ENCODE assay signal across 8 cellular contexts in the genomic region with DNA sequence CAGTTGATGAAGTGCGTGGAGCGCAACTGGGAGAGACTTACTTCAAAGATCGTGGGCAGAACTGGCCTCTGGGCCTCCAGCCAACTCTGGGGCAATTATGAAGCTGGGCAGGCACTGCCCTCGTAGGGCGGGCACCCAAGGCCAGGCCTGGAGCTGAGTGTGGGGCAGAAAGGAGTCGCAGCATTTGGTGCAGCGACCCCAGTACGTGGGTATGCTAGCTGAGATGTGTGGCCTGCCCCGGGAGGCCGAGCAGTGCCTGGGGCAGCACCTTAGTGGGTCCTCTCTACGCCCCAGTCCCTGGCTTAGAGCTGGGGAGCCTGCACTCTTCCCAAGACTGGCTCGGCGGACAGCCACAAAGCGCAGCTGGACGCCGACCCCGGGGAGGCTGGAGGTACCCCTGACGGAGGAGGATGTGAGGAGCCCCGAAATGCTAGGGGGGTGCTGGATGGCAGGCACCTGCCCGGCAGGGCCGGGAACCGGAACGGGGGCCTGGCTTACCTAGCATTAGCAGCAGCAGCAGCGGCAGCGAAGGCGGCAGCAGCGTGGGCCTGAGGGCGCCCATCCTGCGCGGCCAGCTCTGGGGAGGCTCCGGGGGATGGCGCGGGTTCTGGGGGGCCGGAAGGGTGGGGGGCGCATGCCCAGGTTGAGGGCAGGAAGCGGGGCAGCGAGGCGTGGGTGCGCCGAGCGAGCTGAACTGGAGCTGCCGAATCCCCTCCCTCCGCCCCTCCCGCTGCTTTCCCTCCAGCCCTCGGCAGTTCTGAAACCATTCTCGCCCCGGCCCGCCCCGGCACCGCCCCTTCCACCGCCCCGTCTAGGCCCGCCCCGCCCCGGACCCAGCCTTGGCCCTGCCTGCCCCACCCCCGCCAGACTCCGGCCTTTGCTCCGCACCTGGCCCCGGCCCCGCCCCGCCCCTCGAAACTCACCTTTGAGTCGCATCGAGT. TPM values are rescaled to one million over a fixed set of nuclear protein-coding genes. Genes with fewer than 3 reads are reported as not detected.
DNase-seq lines count a peak whose midpoint lies in the region; ATAC-seq and TF ChIP-seq lines count a peak whose summit lies in the region.

A gene with protein sequence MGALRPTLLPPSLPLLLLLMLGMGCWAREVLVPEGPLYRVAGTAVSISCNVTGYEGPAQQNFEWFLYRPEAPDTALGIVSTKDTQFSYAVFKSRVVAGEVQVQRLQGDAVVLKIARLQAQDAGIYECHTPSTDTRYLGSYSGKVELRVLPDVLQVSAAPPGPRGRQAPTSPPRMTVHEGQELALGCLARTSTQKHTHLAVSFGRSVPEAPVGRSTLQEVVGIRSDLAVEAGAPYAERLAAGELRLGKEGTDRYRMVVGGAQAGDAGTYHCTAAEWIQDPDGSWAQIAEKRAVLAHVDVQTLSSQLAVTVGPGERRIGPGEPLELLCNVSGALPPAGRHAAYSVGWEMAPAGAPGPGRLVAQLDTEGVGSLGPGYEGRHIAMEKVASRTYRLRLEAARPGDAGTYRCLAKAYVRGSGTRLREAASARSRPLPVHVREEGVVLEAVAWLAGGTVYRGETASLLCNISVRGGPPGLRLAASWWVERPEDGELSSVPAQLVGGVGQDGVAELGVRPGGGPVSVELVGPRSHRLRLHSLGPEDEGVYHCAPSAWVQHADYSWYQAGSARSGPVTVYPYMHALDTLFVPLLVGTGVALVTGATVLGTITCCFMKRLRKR (minus strand): TSS at position 709 of the 941 bp plus-strand sequence. CDS start 147 bp downstream, at position 562.

- peaks cover 6% of the 10 kb centered on the region for H3K36me3 Mint-ChIP-seq in activated CD8-positive, alpha-beta T cell treated with anti-CD3 and anti-CD28 coated beads for 36 hours (ENCODE audit: low read depth)

- POLR2A ChIA-PET in AG04450 (lab: Yijun Ruan, JAX), result interaction anchor here (0.6 to 1.5 kb wide), 4 partner anchors 122 to 821 kb away, joined by 3 to 4 read pairs (median 3); no protein-coding TSS in a partner anchor
- POLR2A ChIA-PET in activated CD8-positive, alpha-beta T cell treated with anti-CD3 and anti-CD28 coated beads for 36 hours (lab: Charles Lee), result interaction anchor here (1.0 to 1.7 kb wide), 7 partner anchors 12 to 173 kb away, joined by 3 to 8 read pairs (median 3); partner anchors contain the start of genes DCAF8 and TAGLN2

- intact Hi-C loops in activated CD8-positive, alpha-beta T cell treated with anti-CD3 and anti-CD28 coated beads for 36 hours (cut with micrococcal nuclease), result loop anchor here (10.0 kb wide), 1 partner anchor 517 kb away; no protein-coding TSS in a partner anchor

- H3K9me3 Mint-ChIP-seq in activated CD8-positive, alpha-beta T cell treated with anti-CD3 and anti-CD28 coated beads for 36 hours, result no peaks in the 10 kb centered on the region

- H3K27me3 Mint-ChIP-seq in activated CD8-positive, alpha-beta T cell treated with anti-CD3 and anti-CD28 coated beads for 36 hours, result no peaks in the 10 kb centered on the region

- H3K27ac Mint-ChIP-seq in activated CD8-positive, alpha-beta T cell treated with anti-CD3 and anti-CD28 coated beads for 36 hours, result peak within 1 kb of the TSS; percentile 90

- peaks cover 42% of the 10 kb centered on the region for H3K4me1 ChIP-seq in ectodermal cell (ENCODE audit: control insufficient read depth, insufficient read depth, low read length)

- H3K27ac ChIP-seq in AG04450 (ENCODE audit: low read depth, low read length) (peak within 1 kb of the TSS; percentile 47), ectodermal cell (ENCODE audit: insufficient read depth, low read depth, low read length, poor library complexity, severe bottlenecking) (no peak within 1 kb of the TSS)

- CTCF ChIA-PET in AG04450 (lab: Charles Lee), result interaction anchor here (0.6 to 5.0 kb wide), 11 partner anchors 12 to 278 kb away, joined by 3 to 49 read pairs (median 6); no protein-coding TSS in a partner anchor
- CTCF ChIA-PET in activated CD8-positive, alpha-beta T cell treated with anti-CD3 and anti-CD28 coated beads for 36 hours (lab: Charles Lee), result interaction anchor here (0.6 to 7.3 kb wide), 11 partner anchors 10 to 279 kb away, joined by 3 to 119 read pairs (median 8); partner anchors contain the start of genes KCNJ9 and PIGM

- peak within 1 kb of the TSS; percentile 78 for H3K4me3 ChIP-seq in AG04450 (ENCODE audit: low read depth, low read length)
- peak within 1 kb of the TSS; percentile 61 for H3K4me3 ChIP-seq in ectodermal cell (ENCODE audit: insufficient read depth, low read depth, low read length)

- H3K9me3 ChIP-seq in AG04450 (ENCODE audit: control insufficient read depth, insufficient read depth, low read length) (no peaks in the 10 kb centered on the region), ectodermal cell (ENCODE audit: control insufficient read depth, low read length) (no peaks in the 10 kb centered on the region)

- H3K4me1 Mint-ChIP-seq in activated CD8-positive, alpha-beta T cell treated with anti-CD3 and anti-CD28 coated beads for 36 hours (ENCODE audit: low read depth), result peaks cover 72% of the 10 kb centered on the region

- H3K4me3 Mint-ChIP-seq in activated CD8-positive, alpha-beta T cell treated with anti-CD3 and anti-CD28 coated beads for 36 hours, result peak within 1 kb of the TSS; percentile 85

- H3K27me3 ChIP-seq in AG04450 (ENCODE audit: control insufficient read depth, insufficient read depth, low read length) (no peaks in the 10 kb centered on the region), ectodermal cell (ENCODE audit: control insufficient read depth, insufficient read depth, low read length, poor library complexity, severe bottlenecking) (peaks cover 16% of the 10 kb centered on the region)

- DNase-seq in AG04450 (ENCODE audit: low read depth, low spot score) (peak; percentile 33), NCI-H748 treated with DMSO at 0.1 percent for 48 hours (lab: John Stamatoyannopoulos, UW) (peak; percentile 74), medulla oblongata (ENCODE audit: extremely low spot score) (peak; percentile 84)
- peak; percentile 96 for DNase-seq in activated CD8-positive, alpha-beta T cell treated with anti-CD3 and anti-CD28 coated beads for 36 hours
- peak; percentile 90 for DNase-seq in stimulated activated CD8-positive, alpha-beta memory T cell treated with anti-CD3 and anti-CD28 coated beads, Interleukin-12 subunit alpha, Interleukin-12 subunit beta, amount 100 ng/mL, for 1 hour (ENCODE audit: low read depth)

- no peaks in the 10 kb centered on the region for H3K36me3 ChIP-seq in ectodermal cell (ENCODE audit: control insufficient read depth, insufficient read depth, low read length)

- TF ChIP-seq CTCF in AG04450 (IDR thresholded peaks at IDR 0.05; ENCODE audit: low read depth, low read length), result no peak
- TF ChIP-seq CTCF in activated CD8-positive, alpha-beta T cell treated with anti-CD3 and anti-CD28 coated beads for 36 hours (IDR thresholded peaks at IDR 0.05), result no peak

- peak; percentile 44 for ATAC-seq in GM19025 (IDR thresholded peaks at IDR 0.05; ENCODE audit: low read depth, unreplicated experiment)
- ATAC-seq in HG03280 (IDR thresholded peaks at IDR 0.05; ENCODE audit: unreplicated experiment), result peak; percentile 44
- ATAC-seq in activated CD8-positive, alpha-beta T cell treated with anti-CD3 and anti-CD28 coated beads for 36 hours, result peak; percentile 59

- WGBS in ectodermal cell, 2 experiments, result 6% methylated on average over 61 to 63 of the region's 64 CpGs

RNA-seq across cellular contexts. Expression of the gene that starts here (rescaled TPM):
- 12.7 and 18.8 TPM in 2 replicates for polyA plus RNA-seq in AG04450 (2011; rRNA removed)
- 7.3 and 13.1 TPM in 2 replicates for polyA minus RNA-seq in AG04450 (2011; rRNA and poly(A)+ RNA removed)
- total RNA-seq in activated CD8-positive, alpha-beta T cell treated with anti-CD3 and anti-CD28 coated beads for 36 hours, result 10 to 100 TPM; 48.0 to 49.5 TPM
- polyA plus RNA-seq in ectodermal cell (2013, experiment 1 of 4), result 16.7 TPM
- 18.6 TPM for polyA plus RNA-seq in ectodermal cell (2013, experiment 2 of 4)
- 15.9 TPM for polyA plus RNA-seq in ectodermal cell (2013, experiment 3 of 4)
- 19.0 TPM for polyA plus RNA-seq in ectodermal cell (2013, experiment 4 of 4)

Comparison
In these comparisons a context has a peak if more than half of its experiments do, and no peak if none do; other contexts are left out.
1. DNase-seq: peak in every context shown above with its lines; median percentile 96 in activated CD8-positive, alpha-beta T cell treated with anti-CD3 and anti-CD28 coated beads for 36 hours; 90 in stimulated activated CD8-positive, alpha-beta memory T cell treated with anti-CD3 and anti-CD28 coated beads, Interleukin-12 subunit alpha, Interleukin-12 subunit beta, amount 100 ng/mL, for 1 hour; 84 in medulla oblongata; 74 in NCI-H748 treated with DMSO at 0.1 percent for 48 hours; 33 in AG04450.